Comparison of ENCODE assay signal across 2 cellular contexts in genomic region chr2:37832590-37833197, GRCh38.
TF ChIP-seq lines count a peak whose summit lies in the region.

No MANE protein-coding gene starts in this region.

TF ChIP-seq in A549, 52 proteins besides CTCF, POLR2A, EP300 and RAD21 (continued from another document):
- TF ChIP-seq MAX (IDR thresholded peaks at IDR 0.05) (0 out of 2 replicates have a peak, but pooled peaks have one; percentile 26), E2F6 (IDR thresholded peaks at IDR 0.05; ENCODE audit: borderline replicate concordance, low read depth) (no peak), HDAC2 (IDR thresholded peaks at IDR 0.05) (no peak), MYC (IDR thresholded peaks at IDR 0.05; ENCODE audit: borderline replicate concordance, low read length) (no peak), ESRRA (IDR thresholded peaks at IDR 0.05; ENCODE audit: borderline replicate concordance, low read length) (no peak)

TF ChIP-seq in IMR-90, 13 proteins besides CTCF, POLR2A, EP300 and RAD21 (continued from another document):
- TF ChIP-seq MXI1 (IDR thresholded peaks at IDR 0.05; ENCODE audit: borderline replicate concordance, low read depth, low read length), result no peak
